In the genomic region with DNA sequence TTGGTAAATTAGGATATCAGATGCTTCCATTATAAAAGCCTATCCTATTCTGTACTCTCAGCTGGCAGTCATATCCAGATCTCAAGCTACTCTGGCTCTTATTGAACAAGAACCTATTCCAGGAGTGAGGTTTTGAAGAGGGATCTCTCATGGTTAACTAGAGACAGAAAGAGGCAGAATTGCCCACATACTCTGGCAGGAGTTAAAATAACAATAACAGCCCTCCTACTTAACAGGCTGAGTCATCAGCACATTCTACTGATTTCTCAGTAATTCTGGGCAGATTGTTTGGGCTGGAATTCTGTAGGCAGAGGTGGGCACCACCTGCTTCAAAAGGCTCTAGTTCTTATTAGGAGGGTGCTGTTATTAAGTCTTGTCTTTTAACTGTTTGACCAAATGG, we compare ENCODE assay signal across 12 cellular contexts.
DNase-seq lines count a peak whose midpoint lies in the region; ATAC-seq and TF ChIP-seq lines count a peak whose summit lies in the region.
"Had no signal": no experiment of that assay in that cellular context is flagged by ENCODE, and none has a peak within 500 bp of the region (broad histone marks: within the 10 kb centered on the region; RNA-seq: fewer than 3 reads in every experiment).

No MANE protein-coding gene starts in this region.

- no peak for TF ChIP-seq CTCF in ovary (IDR thresholded peaks at IDR 0.05)

- TF ChIP-seq POLR2A in ovary (IDR thresholded peaks at IDR 0.05): no peak

- TF ChIP-seq EP300 in ovary (IDR thresholded peaks at IDR 0.05): no peak

- H3K4me3 ChIP-seq in right cardiac atrium (ENCODE audit: low read length) (no peak overlapping the region), ovary (no peak overlapping the region)
- H3K4me3 ChIP-seq: neural progenitor cell had no signal

- no peak for ATAC-seq in HG02870 (IDR thresholded peaks at IDR 0.05; ENCODE audit: unreplicated experiment)
- ATAC-seq in right cardiac atrium: no peak

- in situ Hi-C loops in Caki2 (cut with HindIII; ENCODE audit: low pct_unique_long_range_greater_than_20kb, low sequenced_read_pairs): no loop called here

- H3K4me1 ChIP-seq in right cardiac atrium (ENCODE audit: control insufficient read depth, insufficient read depth, low read length) (peaks cover 2% of the 10 kb centered on the region), ovary (ENCODE audit: insufficient read depth) (no peaks in the 10 kb centered on the region)
- H3K4me1 ChIP-seq: neural progenitor cell had no signal

- H3K27me3 ChIP-seq in right cardiac atrium (ENCODE audit: control insufficient read depth, insufficient read depth) (no peaks in the 10 kb centered on the region), ovary (no peaks in the 10 kb centered on the region)
- H3K27me3 ChIP-seq: neural progenitor cell had no signal

- H3K27ac ChIP-seq in caudate nucleus (ENCODE audit: low read depth, low read length) (peak overlapping the region; percentile 45), right cardiac atrium (ENCODE audit: low read length) (no peak overlapping the region), ovary (no peak overlapping the region)
- H3K27ac ChIP-seq: neural progenitor cell had no signal

- DNase-seq in Caki2 (ENCODE audit: low read depth): peak; percentile 54
- peak; percentile 62 for DNase-seq in NCI-H2107 treated with DMSO at 0.1 percent for 48 hours (lab: John Stamatoyannopoulos, UW; ENCODE audit: unreplicated experiment)
- peak in 3 of 61 donors; percentile 24 to 45 (median 31) for DNase-seq in caudate nucleus (lab: John Stamatoyannopoulos, UW)
- peak; percentile 47 for DNase-seq in middle frontal gyrus (ENCODE audit: extremely low spot score, low spot score)
- DNase-seq in activated gamma-delta T cell (lab: John Stamatoyannopoulos, UW): no peak
- DNase-seq in right cardiac atrium: no peak
- no peak for DNase-seq in ovary
- DNase-seq: activated CD4-positive, alpha-beta T cell treated with anti-CD3 and anti-CD28 coated beads, Interleukin-2, amount 50 U/mL, for 4 hours; activated naive CD8-positive, alpha-beta T cell treated with anti-CD3 and anti-CD28 coated beads for 36 hours; NCI-H1105 had no signal

- no peaks in the 10 kb centered on the region for H3K36me3 ChIP-seq in ovary
- H3K36me3 ChIP-seq: neural progenitor cell had no signal

- intact Hi-C loops in right cardiac atrium (cut with DNase I) (no loop called here), ovary (cut with DNase I) (no loop called here)

- H3K9me3 ChIP-seq in right cardiac atrium (ENCODE audit: control insufficient read depth, low read length): no peaks in the 10 kb centered on the region
- H3K9me3 ChIP-seq in ovary: no peaks in the 10 kb centered on the region

Comparison
In these comparisons a context has a peak if more than half of its experiments do, and no peak if none do; other contexts are left out.
1. DNase-seq: peak in Caki2 (single experiment), NCI-H2107 treated with DMSO at 0.1 percent for 48 hours (single experiment) and middle frontal gyrus (single experiment); none in activated gamma-delta T cell (single experiment), right cardiac atrium (0 of 3) and ovary (0 of 5).